Comparison of ENCODE assay signal across 8 cellular contexts in the genomic region with DNA sequence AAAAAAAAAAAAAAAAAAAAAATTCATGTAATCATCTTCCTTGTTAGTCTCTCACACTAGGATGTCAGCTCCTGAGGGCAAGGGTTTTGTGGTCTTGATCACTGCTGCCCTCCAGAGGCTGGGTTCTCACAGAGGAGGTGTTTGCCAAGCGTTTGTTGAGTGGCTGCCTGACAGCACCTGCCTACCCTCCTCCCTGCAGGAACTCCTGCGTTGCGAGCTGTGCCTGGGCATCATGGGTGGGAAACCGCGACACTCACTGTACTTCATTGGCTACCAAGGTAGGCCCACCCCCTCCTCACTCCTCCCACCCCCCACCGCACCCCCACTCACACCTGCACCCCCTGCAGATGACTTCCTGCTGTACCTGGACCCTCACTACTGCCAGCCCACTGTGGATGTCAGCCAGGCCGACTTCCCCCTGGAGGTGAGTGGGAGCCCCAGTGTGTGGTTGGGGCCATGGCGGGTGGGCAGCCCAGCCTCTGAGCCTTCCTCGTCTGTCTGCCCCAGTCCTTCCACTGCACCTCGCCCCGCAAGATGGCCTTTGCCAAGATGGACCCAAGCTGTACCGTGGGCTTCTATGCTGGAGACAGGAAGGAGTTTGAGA. TPM values are rescaled to one million over a fixed set of nuclear protein-coding genes. Genes with fewer than 3 reads are reported as not detected.
DNase-seq lines count a peak whose midpoint lies in the region; ATAC-seq, FAIRE-seq and TF ChIP-seq lines count a peak whose summit lies in the region.

No MANE protein-coding gene starts in this region.

- no peaks in the 10 kb centered on the region for H4K20me1 ChIP-seq in Loucy (ENCODE audit: insufficient read depth, low read length, poor library complexity, severe bottlenecking)

- H3F3A ChIP-seq in Loucy (ENCODE audit: low read depth) = peaks cover 36% of the 10 kb centered on the region

- H3K4me1 ChIP-seq in Loucy (ENCODE audit: insufficient read depth, low read length, poor library complexity, severe bottlenecking) (peaks cover 57% of the 10 kb centered on the region), lung (ENCODE audit: control insufficient read depth in 2 of 2, insufficient read depth in 2 of 2, low read length in 2 of 2) (no peaks in the 10 kb centered on the region), esophagus muscularis mucosa (peaks cover 0 to 4% (median under 1%) of the 10 kb centered on the region in 4 donors)

- H3K27me3 ChIP-seq in Loucy (ENCODE audit: insufficient read depth, low read length, poor library complexity, severe bottlenecking) = no peaks in the 10 kb centered on the region
- H3K27me3 ChIP-seq in lung (ENCODE audit: control insufficient read depth, insufficient read depth) = no peaks in the 10 kb centered on the region
- H3K27me3 ChIP-seq in esophagus muscularis mucosa = no peaks in the 10 kb centered on the region

- H3K27ac ChIP-seq in lung (ENCODE audit: low read depth in 1 of 2, low read length in 1 of 2) (peak overlapping the region in 1 of 2 donors; percentile 10), esophagus muscularis mucosa (replicated peaks in 1 of 4) (no peak overlapping the region)

- H3K4me3 ChIP-seq in Loucy (ENCODE audit: low read length, poor library complexity, severe bottlenecking) = peak overlapping the region; percentile 58
- no peak overlapping the region for H3K4me3 ChIP-seq in lung
- no peak overlapping the region for H3K4me3 ChIP-seq in esophagus muscularis mucosa

- FAIRE-seq in urothelium cell line (lab: Jason Lieb, UNC) = no peak

- H3K9me3 ChIP-seq in Loucy (ENCODE audit: insufficient read depth, low read depth, low read length) = no peaks in the 10 kb centered on the region
- H3K9me3 ChIP-seq in lung (ENCODE audit: control insufficient read depth in 2 of 2, insufficient read depth in 1 of 2, low read length in 1 of 2) = peaks cover 0 to 5% of the 10 kb centered on the region in 2 donors
- no peaks in the 10 kb centered on the region for H3K9me3 ChIP-seq in esophagus muscularis mucosa

- H2AFZ ChIP-seq in Loucy (ENCODE audit: low read length) = no peak overlapping the region

- intact Hi-C loops in esophagus muscularis mucosa (cut with DNase I) = loop anchor here (5.0 kb wide), 1 partner anchor 49 kb away; the partner anchor contains the start of gene KEAP1

- 79 to 86% methylated on average over 12 of the region's 12 CpGs for WGBS in lung, 2 donors
- WGBS in esophagus muscularis mucosa = 94% methylated on average over 10 of the region's 12 CpGs

- no peaks in the 10 kb centered on the region for H3K9me2 ChIP-seq in Loucy (replicated peaks; ENCODE audit: low read depth, low read length)

- peak overlapping the region; percentile 78 for H3K9ac ChIP-seq in Loucy (ENCODE audit: low read depth, low read length, poor library complexity, severe bottlenecking)

- DNase-seq in ELF-1 (ENCODE audit: low read depth, low spot score) = peak; percentile 32
- DNase-seq in activated CD8-positive, alpha-beta memory T cell treated with anti-CD3 and anti-CD28 coated beads, Interleukin-2, amount 50 U/mL, for 4 hours = peak; percentile 48
- no peak for DNase-seq in lung (ENCODE audit: low spot score)
- no peak for DNase-seq in NCI-H510A (lab: John Stamatoyannopoulos, UW)
- DNase-seq in urothelium cell line (ENCODE audit: low spot score) = no peak
- no peak for DNase-seq in NCI-H1105 (lab: John Stamatoyannopoulos, UW)
- no peak for DNase-seq in esophagus muscularis mucosa (ENCODE audit: extremely low spot score)

- no peak for ATAC-seq in lung (ENCODE audit: insufficient read depth, low FRiP score)

- peaks cover 63% of the 10 kb centered on the region for H3K79me2 ChIP-seq in Loucy (ENCODE audit: insufficient read depth, low read length)

- no peak for TF ChIP-seq EP300 in esophagus muscularis mucosa (IDR thresholded peaks at IDR 0.05)

- no peak for TF ChIP-seq POLR2A in esophagus muscularis mucosa (IDR thresholded peaks at IDR 0.05; ENCODE audit: low read depth)

- H3K36me3 ChIP-seq in Loucy (ENCODE audit: insufficient read depth, low read length) (peaks cover 66% of the 10 kb centered on the region; the same call in 1 of the 2 replicates), lung (ENCODE audit: control insufficient read depth in 2 of 2, insufficient read depth in 2 of 2, low read length in 2 of 2) (peaks cover 11 to 72% of the 10 kb centered on the region in 2 donors), esophagus muscularis mucosa (peaks cover 73 to 100% (median 98%) of the 10 kb centered on the region in 4 donors)

- TF ChIP-seq CTCF in Loucy (conservative IDR thresholded peaks at IDR 0.05; ENCODE audit: low read length) (peak; percentile 43; the same call in 1 of the 2 replicates), lung (IDR thresholded peaks at IDR 0.05; ENCODE audit: control extremely low read depth, extremely low read depth) (peak; percentile 0), esophagus muscularis mucosa (IDR thresholded peaks at IDR 0.05) (no peak)

- H3K4me2 ChIP-seq in Loucy (ENCODE audit: low read depth, low read length, poor library complexity, severe bottlenecking) = peak overlapping the region; percentile 77

RNA-seq across cellular contexts. Expression of gene ATG4D, which starts 8.1 kb away (rescaled TPM):
- total RNA-seq in lung = 10 to 100 TPM; 13.4 to 34.0 TPM
- 10 to 100 TPM; 26.0 to 28.8 TPM for polyA plus RNA-seq in lung
- total RNA-seq in esophagus muscularis mucosa = 10 to 100 TPM; 18.2 to 44.1 (median 29.7) TPM

RNA-seq across cellular contexts. Expression of gene KRI1, which starts 14.0 kb away (rescaled TPM):
- total RNA-seq in lung (10 to 100 TPM; 12.8 to 26.0 TPM), esophagus muscularis mucosa (10 to 100 TPM; 13.7 to 23.9 (median 16.0) TPM)
- polyA plus RNA-seq in lung = 10 to 100 TPM; 16.6 to 21.5 TPM

RNA-seq across cellular contexts. Expression of gene CDKN2D, which starts 17.0 kb away (rescaled TPM):
- total RNA-seq in lung (10 to 100 TPM; 12.5 to 14.3 TPM), esophagus muscularis mucosa (10 to 100 TPM; 11.2 to 30.0 (median 18.3) TPM)
- 10 to 100 TPM; 13.5 to 74.9 TPM for polyA plus RNA-seq in lung

RNA-seq across cellular contexts. Expression of gene S1PR5, which starts 34.6 kb away (rescaled TPM):
- total RNA-seq in lung (1 to 10 TPM in 1 of 2 donors, under 1 TPM in 1; 0.26 to 1.2 TPM), esophagus muscularis mucosa (not detected)
- polyA plus RNA-seq in lung = 1 to 10 TPM in 1 of 2 donors, under 1 TPM in 1; 0.55 to 1.4 TPM

RNA-seq across cellular contexts. Expression of gene AP1M2, which starts 35.3 kb away (rescaled TPM):
- total RNA-seq in lung (10 to 100 TPM; 40.2 to 57.6 TPM), esophagus muscularis mucosa (not detected)
- 10 to 100 TPM; 31.6 to 70.9 TPM for polyA plus RNA-seq in lung

Comparison
In these comparisons a context has a peak if more than half of its experiments do, and no peak if none do; other contexts are left out.
1. DNase-seq: peak in ELF-1 (single experiment) and activated CD8-positive, alpha-beta memory T cell treated with anti-CD3 and anti-CD28 coated beads, Interleukin-2, amount 50 U/mL, for 4 hours (single experiment); none in lung (single experiment), NCI-H510A (single experiment), urothelium cell line (single experiment), NCI-H1105 (single experiment) and esophagus muscularis mucosa (single experiment).
2. CTCF ChIP-seq: peak in Loucy (single experiment) and lung (single experiment); none in esophagus muscularis mucosa (0 of 3).